ENCODE assay signal across 1 cellular context in the genomic region with DNA sequence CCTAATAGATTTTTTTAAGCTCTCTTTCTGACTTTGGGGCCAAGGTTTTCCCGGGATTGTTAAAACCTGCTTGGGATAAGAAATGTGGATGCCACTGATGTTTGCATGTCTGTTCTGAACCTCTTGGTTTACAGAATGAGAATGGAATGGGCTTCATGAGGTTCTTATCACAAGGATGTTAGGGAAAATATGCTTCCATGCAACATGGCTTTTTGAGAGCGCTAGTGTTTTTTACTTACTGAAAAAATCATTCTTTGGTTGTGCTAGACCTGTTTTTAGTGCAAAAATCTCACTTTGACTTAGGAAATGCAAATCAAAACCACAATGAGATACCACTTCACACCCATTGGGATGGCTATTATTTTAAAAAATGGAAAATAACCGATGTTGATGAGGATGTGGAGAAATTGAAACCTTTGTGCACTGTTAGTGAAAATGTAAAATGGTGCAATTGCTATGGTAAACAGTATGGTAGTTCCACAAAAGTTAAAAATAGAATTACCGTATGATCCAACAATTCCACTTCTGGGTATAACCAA.
TF ChIP-seq lines count a peak whose summit lies in the region.

No MANE protein-coding gene starts in this region.

TF ChIP-seq in HepG2, 621 proteins besides CTCF, POLR2A, EP300 and RAD21 (continued from another document):
- TF ChIP-seq PRPF4 (IDR thresholded peaks at IDR 0.05; ENCODE audit: low read depth, low read length, poor library complexity, severe bottlenecking) (no peak), ZNF703 (CRISPR knock-in tag; IDR thresholded peaks at IDR 0.05; ENCODE audit: borderline replicate concordance) (no peak), ISL2 (CRISPR knock-in tag; IDR thresholded peaks at IDR 0.05) (no peak), ZNF510 (CRISPR knock-in tag; IDR thresholded peaks at IDR 0.05; ENCODE audit: low read depth) (no peak), ZNF644 (CRISPR knock-in tag; IDR thresholded peaks at IDR 0.05; ENCODE audit: low read depth) (no peak), ZNF121 (CRISPR knock-in tag; IDR thresholded peaks at IDR 0.05) (no peak), ZNF468 (CRISPR knock-in tag; IDR thresholded peaks at IDR 0.05) (no peak)
- TF ChIP-seq, protein P1, sequence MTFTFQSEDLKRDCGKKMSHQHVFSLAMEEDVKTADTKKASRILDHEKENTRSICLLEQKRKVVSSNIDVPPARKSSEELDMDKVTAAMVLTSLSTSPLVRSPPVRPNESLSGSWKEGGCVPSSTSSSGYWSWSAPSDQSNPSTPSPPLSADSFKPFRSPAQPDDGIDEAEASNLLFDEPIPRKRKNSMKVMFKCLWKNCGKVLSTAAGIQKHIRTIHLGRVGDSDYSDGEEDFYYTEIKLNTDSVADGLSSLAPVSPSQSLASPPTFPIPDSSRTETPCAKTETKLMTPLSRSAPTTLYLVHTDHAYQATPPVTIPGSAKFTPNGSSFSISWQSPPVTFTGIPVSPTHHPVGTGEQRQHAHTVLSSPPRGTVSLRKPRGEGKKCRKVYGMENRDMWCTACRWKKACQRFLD (CRISPR knock-in tag; IDR thresholded peaks at IDR 0.05; ENCODE audit: borderline replicate concordance), result no peak
- TF ChIP-seq, protein P2, sequence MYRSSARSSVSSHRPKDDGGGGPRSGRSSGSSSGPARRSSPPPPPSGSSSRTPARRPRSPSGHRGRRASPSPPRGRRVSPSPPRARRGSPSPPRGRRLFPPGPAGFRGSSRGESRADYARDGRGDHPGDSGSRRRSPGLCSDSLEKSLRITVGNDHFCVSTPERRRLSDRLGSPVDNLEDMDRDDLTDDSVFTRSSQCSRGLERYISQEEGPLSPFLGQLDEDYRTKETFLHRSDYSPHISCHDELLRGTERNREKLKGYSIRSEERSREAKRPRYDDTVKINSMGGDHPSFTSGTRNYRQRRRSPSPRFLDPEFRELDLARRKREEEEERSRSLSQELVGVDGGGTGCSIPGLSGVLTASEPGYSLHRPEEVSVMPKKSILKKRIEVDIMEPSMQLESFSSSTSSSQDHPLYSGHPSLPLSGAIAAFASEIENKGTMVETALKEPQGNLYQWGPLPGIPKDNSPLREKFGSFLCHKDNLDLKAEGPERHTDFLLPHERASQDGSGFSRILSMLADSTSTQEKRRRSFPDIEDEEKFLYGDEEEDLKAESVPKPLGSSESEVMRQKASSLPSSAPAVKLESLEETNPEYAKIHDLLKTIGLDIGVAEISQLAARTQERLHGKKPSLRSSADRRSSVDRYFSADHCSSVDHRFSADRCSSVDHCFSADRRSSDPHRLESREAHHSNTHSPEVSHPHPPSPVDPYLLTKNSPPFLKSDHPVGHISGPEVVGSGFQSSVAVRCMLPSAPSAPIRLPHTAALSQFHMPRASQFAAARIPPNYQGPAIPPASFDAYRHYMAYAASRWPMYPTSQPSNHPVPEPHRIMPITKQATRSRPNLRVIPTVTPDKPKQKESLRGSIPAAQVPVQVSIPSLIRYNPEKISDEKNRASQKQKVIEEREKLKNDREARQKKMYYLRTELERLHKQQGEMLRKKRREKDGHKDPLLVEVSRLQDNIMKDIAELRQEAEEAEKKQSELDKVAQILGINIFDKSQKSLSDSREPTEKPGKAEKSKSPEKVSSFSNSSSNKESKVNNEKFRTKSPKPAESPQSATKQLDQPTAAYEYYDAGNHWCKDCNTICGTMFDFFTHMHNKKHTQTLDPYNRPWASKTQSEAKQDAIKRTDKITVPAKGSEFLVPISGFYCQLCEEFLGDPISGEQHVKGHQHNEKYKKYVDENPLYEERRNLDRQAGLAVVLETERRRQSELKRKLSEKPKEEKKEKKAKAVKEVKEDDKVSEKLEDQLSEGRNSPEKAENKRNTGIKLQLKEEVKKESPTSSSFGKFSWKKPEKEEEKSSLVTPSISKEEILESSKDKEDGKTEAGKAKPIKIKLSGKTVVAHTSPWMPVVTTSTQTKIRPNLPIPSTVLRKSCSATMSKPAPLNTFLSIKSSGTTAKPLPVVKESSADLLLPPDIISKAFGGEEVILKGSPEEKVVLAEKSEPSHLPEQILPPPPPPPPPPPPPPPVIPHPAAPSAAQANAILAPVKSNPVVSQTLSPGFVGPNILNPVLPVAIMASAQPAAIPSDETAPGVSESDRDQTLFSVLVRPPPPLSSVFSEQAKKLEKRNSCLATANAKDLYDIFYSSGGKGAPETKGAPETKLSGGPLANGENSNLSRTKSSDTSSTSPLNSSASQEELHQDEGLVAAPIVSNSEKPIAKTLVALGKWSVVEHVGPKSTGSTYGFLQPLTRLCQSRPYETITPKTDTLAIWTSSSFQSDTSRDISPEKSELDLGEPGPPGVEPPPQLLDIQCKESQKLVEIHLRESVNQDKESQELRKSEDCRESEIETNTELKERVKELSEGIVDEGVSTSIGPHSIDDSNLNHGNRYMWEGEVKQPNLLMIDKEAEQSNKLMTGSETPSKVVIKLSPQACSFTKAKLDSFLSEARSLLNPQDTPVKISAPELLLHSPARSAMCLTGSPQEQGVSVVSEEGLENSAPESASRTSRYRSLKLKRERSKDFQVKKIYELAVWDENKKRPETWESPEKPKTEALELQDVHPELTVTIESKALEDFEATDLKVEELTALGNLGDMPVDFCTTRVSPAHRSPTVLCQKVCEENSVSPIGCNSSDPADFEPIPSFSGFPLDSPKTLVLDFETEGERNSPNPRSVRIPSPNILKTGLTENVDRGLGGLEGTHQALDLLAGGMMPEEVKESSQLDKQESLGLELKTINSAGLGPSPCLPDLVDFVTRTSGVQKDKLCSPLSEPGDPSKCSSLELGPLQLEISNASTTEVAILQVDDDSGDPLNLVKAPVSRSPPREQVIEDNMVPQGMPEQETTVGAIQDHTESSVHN (CRISPR knock-in tag; IDR thresholded peaks at IDR 0.05), result no peak
- TF ChIP-seq, protein P3, sequence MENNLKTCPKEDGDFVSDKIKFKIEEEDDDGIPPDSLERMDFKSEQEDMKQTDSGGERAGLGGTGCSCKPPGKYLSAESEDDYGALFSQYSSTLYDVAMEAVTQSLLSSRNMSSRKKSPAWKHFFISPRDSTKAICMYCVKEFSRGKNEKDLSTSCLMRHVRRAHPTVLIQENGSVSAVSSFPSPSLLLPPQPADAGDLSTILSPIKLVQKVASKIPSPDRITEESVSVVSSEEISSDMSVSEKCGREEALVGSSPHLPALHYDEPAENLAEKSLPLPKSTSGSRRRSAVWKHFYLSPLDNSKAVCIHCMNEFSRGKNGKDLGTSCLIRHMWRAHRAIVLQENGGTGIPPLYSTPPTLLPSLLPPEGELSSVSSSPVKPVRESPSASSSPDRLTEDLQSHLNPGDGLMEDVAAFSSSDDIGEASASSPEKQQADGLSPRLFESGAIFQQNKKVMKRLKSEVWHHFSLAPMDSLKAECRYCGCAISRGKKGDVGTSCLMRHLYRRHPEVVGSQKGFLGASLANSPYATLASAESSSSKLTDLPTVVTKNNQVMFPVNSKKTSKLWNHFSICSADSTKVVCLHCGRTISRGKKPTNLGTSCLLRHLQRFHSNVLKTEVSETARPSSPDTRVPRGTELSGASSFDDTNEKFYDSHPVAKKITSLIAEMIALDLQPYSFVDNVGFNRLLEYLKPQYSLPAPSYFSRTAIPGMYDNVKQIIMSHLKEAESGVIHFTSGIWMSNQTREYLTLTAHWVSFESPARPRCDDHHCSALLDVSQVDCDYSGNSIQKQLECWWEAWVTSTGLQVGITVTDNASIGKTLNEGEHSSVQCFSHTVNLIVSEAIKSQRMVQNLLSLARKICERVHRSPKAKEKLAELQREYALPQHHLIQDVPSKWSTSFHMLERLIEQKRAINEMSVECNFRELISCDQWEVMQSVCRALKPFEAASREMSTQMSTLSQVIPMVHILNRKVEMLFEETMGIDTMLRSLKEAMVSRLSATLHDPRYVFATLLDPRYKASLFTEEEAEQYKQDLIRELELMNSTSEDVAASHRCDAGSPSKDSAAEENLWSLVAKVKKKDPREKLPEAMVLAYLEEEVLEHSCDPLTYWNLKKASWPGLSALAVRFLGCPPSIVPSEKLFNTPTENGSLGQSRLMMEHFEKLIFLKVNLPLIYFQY (CRISPR knock-in tag; IDR thresholded peaks at IDR 0.05; ENCODE audit: borderline replicate concordance), result no peak
- TF ChIP-seq, protein P4, sequence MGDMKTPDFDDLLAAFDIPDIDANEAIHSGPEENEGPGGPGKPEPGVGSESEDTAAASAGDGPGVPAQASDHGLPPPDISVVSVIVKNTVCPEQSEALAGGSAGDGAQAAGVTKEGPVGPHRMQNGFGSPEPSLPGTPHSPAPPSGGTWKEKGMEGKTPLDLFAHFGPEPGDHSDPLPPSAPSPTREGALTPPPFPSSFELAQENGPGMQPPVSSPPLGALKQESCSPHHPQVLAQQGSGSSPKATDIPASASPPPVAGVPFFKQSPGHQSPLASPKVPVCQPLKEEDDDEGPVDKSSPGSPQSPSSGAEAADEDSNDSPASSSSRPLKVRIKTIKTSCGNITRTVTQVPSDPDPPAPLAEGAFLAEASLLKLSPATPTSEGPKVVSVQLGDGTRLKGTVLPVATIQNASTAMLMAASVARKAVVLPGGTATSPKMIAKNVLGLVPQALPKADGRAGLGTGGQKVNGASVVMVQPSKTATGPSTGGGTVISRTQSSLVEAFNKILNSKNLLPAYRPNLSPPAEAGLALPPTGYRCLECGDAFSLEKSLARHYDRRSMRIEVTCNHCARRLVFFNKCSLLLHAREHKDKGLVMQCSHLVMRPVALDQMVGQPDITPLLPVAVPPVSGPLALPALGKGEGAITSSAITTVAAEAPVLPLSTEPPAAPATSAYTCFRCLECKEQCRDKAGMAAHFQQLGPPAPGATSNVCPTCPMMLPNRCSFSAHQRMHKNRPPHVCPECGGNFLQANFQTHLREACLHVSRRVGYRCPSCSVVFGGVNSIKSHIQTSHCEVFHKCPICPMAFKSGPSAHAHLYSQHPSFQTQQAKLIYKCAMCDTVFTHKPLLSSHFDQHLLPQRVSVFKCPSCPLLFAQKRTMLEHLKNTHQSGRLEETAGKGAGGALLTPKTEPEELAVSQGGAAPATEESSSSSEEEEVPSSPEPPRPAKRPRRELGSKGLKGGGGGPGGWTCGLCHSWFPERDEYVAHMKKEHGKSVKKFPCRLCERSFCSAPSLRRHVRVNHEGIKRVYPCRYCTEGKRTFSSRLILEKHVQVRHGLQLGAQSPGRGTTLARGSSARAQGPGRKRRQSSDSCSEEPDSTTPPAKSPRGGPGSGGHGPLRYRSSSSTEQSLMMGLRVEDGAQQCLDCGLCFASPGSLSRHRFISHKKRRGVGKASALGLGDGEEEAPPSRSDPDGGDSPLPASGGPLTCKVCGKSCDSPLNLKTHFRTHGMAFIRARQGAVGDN (CRISPR knock-in tag; IDR thresholded peaks at IDR 0.05), result no peak
- TF ChIP-seq, protein P5, sequence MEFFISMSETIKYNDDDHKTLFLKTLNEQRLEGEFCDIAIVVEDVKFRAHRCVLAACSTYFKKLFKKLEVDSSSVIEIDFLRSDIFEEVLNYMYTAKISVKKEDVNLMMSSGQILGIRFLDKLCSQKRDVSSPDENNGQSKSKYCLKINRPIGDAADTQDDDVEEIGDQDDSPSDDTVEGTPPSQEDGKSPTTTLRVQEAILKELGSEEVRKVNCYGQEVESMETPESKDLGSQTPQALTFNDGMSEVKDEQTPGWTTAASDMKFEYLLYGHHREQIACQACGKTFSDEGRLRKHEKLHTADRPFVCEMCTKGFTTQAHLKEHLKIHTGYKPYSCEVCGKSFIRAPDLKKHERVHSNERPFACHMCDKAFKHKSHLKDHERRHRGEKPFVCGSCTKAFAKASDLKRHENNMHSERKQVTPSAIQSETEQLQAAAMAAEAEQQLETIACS (CRISPR knock-in tag; IDR thresholded peaks at IDR 0.05), result no peak
- TF ChIP-seq, protein P6, sequence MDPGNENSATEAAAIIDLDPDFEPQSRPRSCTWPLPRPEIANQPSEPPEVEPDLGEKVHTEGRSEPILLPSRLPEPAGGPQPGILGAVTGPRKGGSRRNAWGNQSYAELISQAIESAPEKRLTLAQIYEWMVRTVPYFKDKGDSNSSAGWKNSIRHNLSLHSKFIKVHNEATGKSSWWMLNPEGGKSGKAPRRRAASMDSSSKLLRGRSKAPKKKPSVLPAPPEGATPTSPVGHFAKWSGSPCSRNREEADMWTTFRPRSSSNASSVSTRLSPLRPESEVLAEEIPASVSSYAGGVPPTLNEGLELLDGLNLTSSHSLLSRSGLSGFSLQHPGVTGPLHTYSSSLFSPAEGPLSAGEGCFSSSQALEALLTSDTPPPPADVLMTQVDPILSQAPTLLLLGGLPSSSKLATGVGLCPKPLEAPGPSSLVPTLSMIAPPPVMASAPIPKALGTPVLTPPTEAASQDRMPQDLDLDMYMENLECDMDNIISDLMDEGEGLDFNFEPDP (CRISPR knock-in tag; conservative IDR thresholded peaks at IDR 0.05), result no peak
- TF ChIP-seq, protein P7, sequence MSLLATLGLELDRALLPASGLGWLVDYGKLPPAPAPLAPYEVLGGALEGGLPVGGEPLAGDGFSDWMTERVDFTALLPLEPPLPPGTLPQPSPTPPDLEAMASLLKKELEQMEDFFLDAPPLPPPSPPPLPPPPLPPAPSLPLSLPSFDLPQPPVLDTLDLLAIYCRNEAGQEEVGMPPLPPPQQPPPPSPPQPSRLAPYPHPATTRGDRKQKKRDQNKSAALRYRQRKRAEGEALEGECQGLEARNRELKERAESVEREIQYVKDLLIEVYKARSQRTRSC (CRISPR knock-in tag; IDR thresholded peaks at IDR 0.05; ENCODE audit: low read depth), result no peak
- TF ChIP-seq, protein P8, sequence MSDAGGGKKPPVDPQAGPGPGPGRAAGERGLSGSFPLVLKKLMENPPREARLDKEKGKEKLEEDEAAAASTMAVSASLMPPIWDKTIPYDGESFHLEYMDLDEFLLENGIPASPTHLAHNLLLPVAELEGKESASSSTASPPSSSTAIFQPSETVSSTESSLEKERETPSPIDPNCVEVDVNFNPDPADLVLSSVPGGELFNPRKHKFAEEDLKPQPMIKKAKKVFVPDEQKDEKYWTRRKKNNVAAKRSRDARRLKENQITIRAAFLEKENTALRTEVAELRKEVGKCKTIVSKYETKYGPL (CRISPR knock-in tag; IDR thresholded peaks at IDR 0.05), result no peak
